Comparison of ENCODE assay signal across 1 cellular context in genomic region chr13:37109080-37109678, GRCh38.
TF ChIP-seq lines count a peak whose summit lies in the region.

No MANE protein-coding gene starts in this region.

TF ChIP-seq in Ishikawa, 13 proteins besides CTCF, POLR2A, EP300 and RAD21 (continued from another document):
- TF ChIP-seq REST (IDR thresholded peaks at IDR 0.05; ENCODE audit: low read depth) (no peak), CREB1 (IDR thresholded peaks at IDR 0.05; ENCODE audit: low read depth) (no peak)
